Comparison of ENCODE assay signal across 27 cellular contexts in genomic region chr10:67549390-67549789, GRCh38.
DNase-seq lines count a peak whose midpoint lies in the region; ATAC-seq, FAIRE-seq and TF ChIP-seq lines count a peak whose summit lies in the region.
"Had no signal": no experiment of that assay in that cellular context is flagged by ENCODE, and none has a peak within 500 bp of the region (broad histone marks: within the 10 kb centered on the region; RNA-seq: fewer than 3 reads in every experiment).

No MANE protein-coding gene starts in this region.

- no peak for TF ChIP-seq POLR2A in H54 (IDR thresholded peaks at IDR 0.05; ENCODE audit: low read depth, low read length)

- ATAC-seq in GM21825 (IDR thresholded peaks at IDR 0.05; ENCODE audit: unreplicated experiment) = no peak
- no peak for ATAC-seq in GM21390 (IDR thresholded peaks at IDR 0.05; ENCODE audit: unreplicated experiment)
- no peak for ATAC-seq in GM21447 (IDR thresholded peaks at IDR 0.05; ENCODE audit: unreplicated experiment)
- ATAC-seq: activated CD8-positive, alpha-beta T cell treated with anti-CD3 and anti-CD28 coated beads, Interleukin-2, amount 10 ng/mL, durations not matched to agents 7 days and 5 days; esophagus mucosa; GM23338; left cardiac atrium; natural killer cell; pancreas; sciatic nerve had no signal

- H3K4me3 ChIP-seq in astrocyte of the cerebellum (ENCODE audit: low read depth, low read length) (no peak overlapping the region), retinal pigment epithelial cell (ENCODE audit: low read length) (peak overlapping the region; percentile 7)
- H3K4me3 ChIP-seq: GM23338, MG63, pancreas, suprapubic skin, vagina had no signal

- TF ChIP-seq CTCF in astrocyte of the cerebellum (IDR thresholded peaks at IDR 0.05; ENCODE audit: low read depth, low read length, missing control alignments) (no peak), retinal pigment epithelial cell (conservative IDR thresholded peaks at IDR 0.05; ENCODE audit: low read depth, low read length) (no peak)

- DNase-seq in EL = peak; percentile 26
- DNase-seq in astrocyte of the cerebellum (ENCODE audit: low read depth) = peak; percentile 20
- peak; percentile 10 for DNase-seq in fibroblast of the conjunctiva (ENCODE audit: low read depth)
- DNase-seq in retinal pigment epithelial cell (ENCODE audit: low read depth) = peak; percentile 76
- no peak for DNase-seq in H54 (ENCODE audit: insufficient read length, low spot score)
- DNase-seq: ACHN; activated CD4-positive, CD25-positive, alpha-beta regulatory T cell; activated CD8-positive, alpha-beta T cell treated with anti-CD3 and anti-CD28 coated beads, Interleukin-2, amount 10 ng/mL, durations not matched to agents 7 days and 5 days; activated gamma-delta T cell treated with Interleukin-2 at 50 U/mL for 16 hours; amniotic stem cell; effector CD4-positive, alpha-beta T cell; left cardiac atrium; MG63; natural killer cell; NCI-H1436; NCI-H748 treated with DMSO at 0.1 percent for 48 hours; pancreas; T-helper 9 cell had no signal

- FAIRE-seq in H54 (lab: Jason Lieb, UNC) = no peak
- FAIRE-seq: D721Med, pancreas had no signal

- in situ Hi-C loops in astrocyte of the cerebellum (cut with HindIII; ENCODE audit: low sequenced_read_pairs) = no loop called here
